Comparison of ENCODE assay signal across 13 cellular contexts in genomic region chr11:44622721-44623258, GRCh38. TPM values are rescaled to one million over a fixed set of nuclear protein-coding genes. Genes with fewer than 3 reads are reported as not detected.
DNase-seq lines count a peak whose midpoint lies in the region; ATAC-seq and TF ChIP-seq lines count a peak whose summit lies in the region.
"Had no signal": no experiment of that assay in that cellular context is flagged by ENCODE, and none has a peak within 500 bp of the region (broad histone marks: within the 10 kb centered on the region; RNA-seq: fewer than 3 reads in every experiment).

No MANE protein-coding gene starts in this region.

- no CpG with 5 or more reads among the region's 11 CpGs for WGBS in H9 (ENCODE audit: extremely low coverage, insufficient read length, low lambda C conversion rate)

- no peak overlapping the region for H3K56ac ChIP-seq in H9 (ENCODE audit: insufficient read length, low read depth, low read length)

- H2AK5ac ChIP-seq in H9 (ENCODE audit: insufficient read length, low read length): no peak overlapping the region

- no peak overlapping the region for H2AFZ ChIP-seq in H9 (ENCODE audit: low read length)

- H2BK120ac ChIP-seq in H9 (ENCODE audit: low read depth, low read length, poor library complexity, severe bottlenecking): no peak overlapping the region

- H3K36me3 Mint-ChIP-seq in CD4-positive, alpha-beta memory T cell: peaks cover 8 to 22% of the 10 kb centered on the region in 2 donors
- H3K36me3 Mint-ChIP-seq in H9 (ENCODE audit: insufficient read depth in 1 of 3, low read depth in 3 of 3): peaks cover 0 to 2% (median 0%) of the 10 kb centered on the region in 3 experiments; a peak in 1 of 7 replicates

- no peak overlapping the region for H3K4me2 ChIP-seq in H9 (ENCODE audit: insufficient read depth, insufficient read length, low read length)

- DNase-seq in CD4-positive, alpha-beta memory T cell: no peak
- DNase-seq in H9 (peak; percentile 14), coronary artery (ENCODE audit: low spot score) (peak; percentile 35), omental fat pad (ENCODE audit: low spot score) (peak; percentile 18), NCI-H2196 (lab: John Stamatoyannopoulos, UW; ENCODE audit: unreplicated experiment) (no peak), NOMO-1 treated with dmso at 0.1 percent for 144 hours (lab: John Stamatoyannopoulos, UW; ENCODE audit: unreplicated experiment) (no peak)
- DNase-seq: COR-L47; effector CD4-positive, alpha-beta T cell; midbrain; NCI-H2227 treated with DMSO at 0.1 percent for 48 hours had no signal

- H3K27me3 Mint-ChIP-seq in CD4-positive, alpha-beta memory T cell: no peaks in the 10 kb centered on the region
- peaks cover 28% of the 10 kb centered on the region for H3K27me3 Mint-ChIP-seq in H9 (ENCODE audit: low read depth)

- H3K27ac ChIP-seq in CD4-positive, alpha-beta memory T cell (ENCODE audit: low read depth, low read length): no peak overlapping the region
- no peak overlapping the region for H3K27ac ChIP-seq in H9 (ENCODE audit: insufficient read length, low read depth, low read length)
- no peak overlapping the region for H3K27ac ChIP-seq in coronary artery

- no peaks in the 10 kb centered on the region for H3K9me3 ChIP-seq in CD4-positive, alpha-beta memory T cell (ENCODE audit: control insufficient read depth in 1 of 2, low read length in 2 of 2)
- H3K9me3 ChIP-seq in H9 (ENCODE audit: control insufficient read depth, low read depth, low read length): no peaks in the 10 kb centered on the region
- H3K9me3 ChIP-seq: heart left ventricle had no signal

- no peak overlapping the region for H3K18ac ChIP-seq in H9 (ENCODE audit: insufficient read length, low read depth, low read length)

- peaks cover 15 to 53% (median 34%) of the 10 kb centered on the region in 4 donors for H3K4me1 Mint-ChIP-seq in CD4-positive, alpha-beta memory T cell
- H3K4me1 Mint-ChIP-seq in H9: peaks cover 13 to 26% of the 10 kb centered on the region in 2 experiments

- no peaks in the 10 kb centered on the region for H3K23me2 ChIP-seq in H9 (ENCODE audit: insufficient read length, low read depth, low read length, poor library complexity, severe bottlenecking)

- intact Hi-C loops in CD4-positive, alpha-beta memory T cell (cut with micrococcal nuclease): no loop called here

- H3K9ac ChIP-seq in H9 (ENCODE audit: extremely low read depth, insufficient read length, low read length): no peak overlapping the region

- TF ChIP-seq CTCF in H9 (conservative IDR thresholded peaks at IDR 0.05) (no peak), coronary artery (IDR thresholded peaks at IDR 0.05) (no peak), omental fat pad (IDR thresholded peaks at IDR 0.05) (no peak)

- no peak overlapping the region for H2BK12ac ChIP-seq in H9 (ENCODE audit: insufficient read length, low read depth, low read length)

- no peak overlapping the region for H2BK20ac ChIP-seq in H9 (ENCODE audit: low read depth, low read length, poor library complexity, severe bottlenecking)

- peak overlapping the region; percentile 24 to 79 (median 67) for H3K27ac Mint-ChIP-seq in CD4-positive, alpha-beta memory T cell
- no peak overlapping the region for H3K27ac Mint-ChIP-seq in H9

- H3T11ph ChIP-seq in H9 (ENCODE audit: low read length): no peak overlapping the region

- no peak overlapping the region for H2BK15ac ChIP-seq in H9 (ENCODE audit: low read depth, low read length)

- peak overlapping the region in 1 of 8 donors; percentile 13 for H3K4me3 Mint-ChIP-seq in CD4-positive, alpha-beta memory T cell
- no peak overlapping the region for H3K4me3 Mint-ChIP-seq in H9

- no peak overlapping the region for H3K14ac ChIP-seq in H9 (ENCODE audit: insufficient read depth, low read length)

- no peak overlapping the region for H4K5ac ChIP-seq in H9 (ENCODE audit: insufficient read length, low read depth, low read length)

- POLR2A ChIA-PET in CD4-positive, alpha-beta memory T cell (lab: Charles Lee; ENCODE audit: partially characterized antibody): interaction anchor here (1.4 kb wide), 1 partner anchor 57 kb away, joined by 5 read pairs; no protein-coding TSS in a partner anchor

- CTCF ChIA-PET in CD4-positive, alpha-beta memory T cell (lab: Charles Lee; ENCODE audit: partially characterized antibody): interaction anchor here (1.2 to 6.0 kb wide), 13 partner anchors 10 to 288 kb away, joined by 3 to 75 read pairs (median 7); no protein-coding TSS in a partner anchor

- H3K4ac ChIP-seq in H9 (ENCODE audit: low read depth, low read length): no peak overlapping the region

- no peaks in the 10 kb centered on the region for H3K79me1 ChIP-seq in H9 (ENCODE audit: insufficient read depth, low read depth, low read length, poor library complexity, severe bottlenecking)

- no peaks in the 10 kb centered on the region for H4K20me1 ChIP-seq in H9 (ENCODE audit: control insufficient read depth, insufficient read depth, insufficient read length)

- no peak overlapping the region for H2BK5ac ChIP-seq in H9 (ENCODE audit: insufficient read length, low read length)

- H3K36me3 ChIP-seq in CD4-positive, alpha-beta memory T cell (ENCODE audit: insufficient read depth, low read length): peaks cover 10% of the 10 kb centered on the region

- H3K4me3 ChIP-seq in CD4-positive, alpha-beta memory T cell (ENCODE audit: low read length in 2 of 2): no peak overlapping the region
- H3K4me3 ChIP-seq in coronary artery: no peak overlapping the region
- H3K4me3 ChIP-seq: heart left ventricle had no signal

- H3K27me3 ChIP-seq in CD4-positive, alpha-beta memory T cell (ENCODE audit: insufficient read depth, low read length): no peaks in the 10 kb centered on the region
- H3K27me3 ChIP-seq in H9 (ENCODE audit: insufficient read depth, low read length): no peaks in the 10 kb centered on the region
- H3K27me3 ChIP-seq: heart left ventricle had no signal

- no peak overlapping the region for H3K23ac ChIP-seq in H9 (ENCODE audit: insufficient read length, low read depth, low read length)

- no peak overlapping the region for H4K8ac ChIP-seq in H9 (replicated peaks; ENCODE audit: insufficient read length, low read depth, low read length)

- H4K91ac ChIP-seq in H9 (ENCODE audit: insufficient read length, low read depth, low read length): no peak overlapping the region

- no peaks in the 10 kb centered on the region; the same call in 1 of the 2 replicates for H3K79me2 ChIP-seq in H9 (ENCODE audit: insufficient read depth, low read length)

- H3K4me1 ChIP-seq in CD4-positive, alpha-beta memory T cell (ENCODE audit: insufficient read depth, low read length): peaks cover 19% of the 10 kb centered on the region
- H3K4me1 ChIP-seq in H9 (ENCODE audit: insufficient read depth, low read length): no peaks in the 10 kb centered on the region

- ATAC-seq in omental fat pad (ENCODE audit: low FRiP score) (no peak), GM19452 (IDR thresholded peaks at IDR 0.05; ENCODE audit: unreplicated experiment) (no peak), HG02973 (IDR thresholded peaks at IDR 0.05; ENCODE audit: unreplicated experiment) (no peak)

- peaks cover 0 to 2% (median 0%) of the 10 kb centered on the region in 8 donors for H3K9me3 Mint-ChIP-seq in CD4-positive, alpha-beta memory T cell
- H3K9me3 Mint-ChIP-seq in H9: peaks cover 0 to 3% of the 10 kb centered on the region in 2 experiments; a peak in 2 of 5 replicates

RNA-seq across cellular contexts. Expression of gene CD82, which starts 57.3 kb away (rescaled TPM):
- total RNA-seq in CD4-positive, alpha-beta memory T cell: 100 to 1,000 TPM; 130 to 133 TPM
- polyA plus RNA-seq in CD4-positive, alpha-beta memory T cell: 100 to 1,000 TPM; 250 to 260 TPM
- 4.5 and 5.9 TPM in 2 replicates for total RNA-seq in H9 (2021)
- total RNA-seq in omental fat pad: 10 to 100 TPM in 3 of 4 donors, 1 to 10 TPM in 1; 8.9 to 30.6 (median 20.3) TPM

Comparison
In these comparisons a context has a peak if more than half of its experiments do, and no peak if none do; other contexts are left out.
1. DNase-seq: peak in H9 (single experiment), coronary artery (single experiment) and omental fat pad (single experiment); none in CD4-positive, alpha-beta memory T cell (0 of 5), NCI-H2196 (single experiment) and NOMO-1 treated with dmso at 0.1 percent for 144 hours (single experiment).
2. H3K27ac Mint-ChIP-seq: peak in CD4-positive, alpha-beta memory T cell (7 of 7); none in H9 (0 of 3).
3. RNA of gene CD82, which starts 57.3 kb away (total RNA-seq): 130 to 133 TPM in CD4-positive, alpha-beta memory T cell; 8.9 to 30.6 TPM in omental fat pad and 4.5 to 5.9 TPM in H9; every median in the first group is over 4 times any median in the second.